Comparison of ENCODE assay signal across 9 cellular contexts in the genomic region with DNA sequence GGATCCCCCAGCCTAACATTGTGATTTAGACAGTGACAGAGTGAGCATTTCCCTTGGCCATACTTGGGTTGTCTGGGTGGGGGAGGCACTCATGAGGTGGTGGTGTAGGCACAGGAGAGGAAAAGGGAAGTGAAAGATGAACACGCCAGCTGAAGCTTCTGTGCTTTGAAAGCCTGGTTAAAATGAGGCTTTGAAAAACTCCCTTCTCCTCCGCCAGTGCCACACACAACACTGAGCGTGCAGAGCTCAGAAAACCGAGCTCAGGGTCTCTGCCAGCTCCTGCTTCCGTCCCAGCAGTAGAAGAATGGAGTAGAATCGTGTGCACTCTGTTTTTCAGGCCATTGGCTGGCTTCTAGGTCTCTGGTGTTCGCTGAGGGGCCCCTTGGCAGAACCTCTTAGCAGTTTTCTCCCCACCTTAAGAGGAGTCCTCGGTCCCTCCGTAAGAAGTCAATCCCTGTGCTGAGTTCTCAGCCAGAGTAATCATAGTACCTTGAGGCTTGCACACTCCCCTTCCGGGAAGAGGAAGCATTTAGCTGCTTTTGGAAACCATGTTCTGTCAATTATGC. TPM values are rescaled to one million over a fixed set of nuclear protein-coding genes. Genes with fewer than 3 reads are reported as not detected.
A peak's percentile ranks its signal among the peaks of the same experiment; 100 is the strongest.
DNase-seq lines count a peak whose midpoint lies in the region; ATAC-seq and TF ChIP-seq lines count a peak whose summit lies in the region.
"Had no signal": no experiment of that assay in that cellular context is flagged by ENCODE, and none has a peak within 500 bp of the region (broad histone marks: within the 10 kb centered on the region; RNA-seq: fewer than 3 reads in every experiment).

No MANE protein-coding gene starts in this region.

- intact Hi-C loops in colonic mucosa (cut with DNase I) = no loop called here

- no peaks in the 10 kb centered on the region for H3K36me3 ChIP-seq in colonic mucosa
- H3K36me3 ChIP-seq in H7 (replicated peaks; ENCODE audit: control insufficient read depth, insufficient read depth, low read length) = no peaks in the 10 kb centered on the region; the same call in 1 of the 2 replicates

- H3K9me3 ChIP-seq in colonic mucosa = no peaks in the 10 kb centered on the region
- H3K9me3 ChIP-seq: SJSA1 had no signal

- ATAC-seq in GM18909 (IDR thresholded peaks at IDR 0.05; ENCODE audit: poor library complexity, unreplicated experiment) (peak; percentile 91), HG02885 (IDR thresholded peaks at IDR 0.05; ENCODE audit: poor library complexity, unreplicated experiment) (peak; percentile 92), foreskin keratinocyte (no peak)

- no peak for TF ChIP-seq CTCF in colonic mucosa (IDR thresholded peaks at IDR 0.05)
- no peak for TF ChIP-seq CTCF in foreskin keratinocyte (conservative IDR thresholded peaks at IDR 0.05)

- H3K27ac ChIP-seq in colonic mucosa (peak overlapping the region; percentile 61), foreskin keratinocyte (no peak overlapping the region)
- H3K27ac ChIP-seq: SJSA1 had no signal

- H3K4me3 ChIP-seq in colonic mucosa (no peak overlapping the region), H7 (ENCODE audit: insufficient read depth, low read depth, low read length) (no peak overlapping the region)
- H3K4me3 ChIP-seq: SJSA1 had no signal

- H3K27me3 ChIP-seq in colonic mucosa = no peaks in the 10 kb centered on the region
- H3K27me3 ChIP-seq in foreskin keratinocyte = no peaks in the 10 kb centered on the region
- H3K27me3 ChIP-seq in H7 (ENCODE audit: control insufficient read depth, insufficient read depth, low read length) = no peaks in the 10 kb centered on the region
- H3K27me3 ChIP-seq: SJSA1 had no signal

- no peak overlapping the region for H3K9ac ChIP-seq in colonic mucosa (ENCODE audit: low read depth in 2 of 2, low read length in 2 of 2)

- H3K4me1 ChIP-seq in colonic mucosa (peaks cover 4% of the 10 kb centered on the region), foreskin keratinocyte (no peaks in the 10 kb centered on the region)
- H3K4me1 ChIP-seq: SJSA1 had no signal

- DNase-seq in SIG-M5 treated with dmso at 0.1 percent for 504 hours (lab: John Stamatoyannopoulos, UW; ENCODE audit: unreplicated experiment) = peak; percentile 90
- DNase-seq in colonic mucosa = no peak
- peak; percentile 57 for DNase-seq in putamen (ENCODE audit: low spot score)
- DNase-seq in NCI-H1092 treated with DMSO at 0.1 percent for 48 hours (lab: John Stamatoyannopoulos, UW) = no peak
- no peak for DNase-seq in foreskin keratinocyte
- DNase-seq in H7 = no peak

RNA-seq across cellular contexts. Expression of a gene that starts 12.9 kb away (rescaled TPM):
- total RNA-seq in colonic mucosa = 10 to 100 TPM; 32.7 to 37.2 TPM
- 47.2 and 51.6 TPM in 2 replicates for total RNA-seq in foreskin keratinocyte
- polyA plus RNA-seq in foreskin keratinocyte = 37.6 and 42.5 TPM in 2 replicates
- 79.0 and 79.6 TPM in 2 replicates for total RNA-seq in H7 (2014; rRNA removed; shearing (Covaris generic))

RNA-seq across cellular contexts. Expression of a gene that starts 39.0 kb away (rescaled TPM):
- 10 to 100 TPM in 1 of 2 donors, 1 to 10 TPM in 1; 3.2 to 16.0 TPM for total RNA-seq in colonic mucosa
- 0.35 and 0.44 TPM in 2 replicates for total RNA-seq in foreskin keratinocyte
- 0.25 TPM in 2 replicates for polyA plus RNA-seq in foreskin keratinocyte
- total RNA-seq in H7 (2014; rRNA removed; shearing (Covaris generic)) = 0.70 and 1.7 TPM in 2 replicates

RNA-seq across cellular contexts. Expression of a gene that starts 45.3 kb away (rescaled TPM):
- total RNA-seq in colonic mucosa = 10 to 100 TPM; 11.5 to 17.0 TPM
- total RNA-seq in foreskin keratinocyte = not detected in 2 replicates
- not detected in 2 replicates for polyA plus RNA-seq in foreskin keratinocyte
- 1.00 and 2.2 TPM in 2 replicates for total RNA-seq in H7 (2014; rRNA removed; shearing (Covaris generic))
- total RNA-seq: SJSA1 had no signal

Comparison
In these comparisons a context has a peak if more than half of its experiments do, and no peak if none do; other contexts are left out.
1. DNase-seq: peak in SIG-M5 treated with dmso at 0.1 percent for 504 hours (single experiment) and putamen (single experiment); none in colonic mucosa (single experiment), NCI-H1092 treated with DMSO at 0.1 percent for 48 hours (single experiment), foreskin keratinocyte (0 of 2) and H7 (single experiment).